Comparison of ENCODE assay signal across 8 cellular contexts in the genomic region with DNA sequence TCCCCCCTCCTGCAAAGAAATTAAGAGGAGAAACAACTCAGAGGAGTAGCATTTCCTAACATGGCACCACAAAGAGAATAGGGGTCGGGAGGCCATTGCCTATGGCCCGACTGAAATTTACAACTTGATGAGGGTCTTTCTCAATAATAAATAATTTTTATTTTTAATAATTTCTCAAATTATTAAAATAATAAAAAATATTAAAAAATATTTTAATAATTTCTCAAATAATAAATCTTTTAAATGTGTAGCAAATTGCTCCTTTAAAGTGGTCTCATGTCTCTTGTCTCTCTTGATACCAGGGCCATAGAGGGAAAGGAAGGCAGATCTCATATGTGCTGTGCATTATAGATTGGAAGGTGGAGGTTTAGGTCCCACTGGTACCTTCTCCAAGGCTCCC.
"Had no signal": no experiment of that assay in that cellular context is flagged by ENCODE, and none has a peak within 500 bp of the region (broad histone marks: within the 10 kb centered on the region; RNA-seq: fewer than 3 reads in every experiment).

No MANE protein-coding gene starts in this region.

- DNase-seq: GOT3, H7, KG1 had no signal

- H3K4me3 ChIP-seq: GM23248, HAP-1, K562 had no signal

- H3K36me3 ChIP-seq: HAP-1 had no signal

- FAIRE-seq: HTR-8/SVneo, K562 had no signal

- H3K27ac ChIP-seq: GM23248 had no signal

- ATAC-seq: HCT116, K562 had no signal

- H2AFZ ChIP-seq: GM23248 had no signal

- H3K4me1 ChIP-seq: HAP-1 had no signal

- H3K9me3 ChIP-seq: HAP-1 had no signal

- H3K9ac ChIP-seq: GM23248 had no signal
